Comparison of ENCODE assay signal across 10 cellular contexts in genomic region chrX:119477812-119478232, GRCh38. TPM values are rescaled to one million over a fixed set of nuclear protein-coding genes. Genes with fewer than 3 reads are reported as not detected.
A peak's percentile ranks its signal among the peaks of the same experiment; 100 is the strongest.
DNase-seq lines count a peak whose midpoint lies in the region; ATAC-seq, FAIRE-seq and TF ChIP-seq lines count a peak whose summit lies in the region.
"Had no signal": no experiment of that assay in that cellular context is flagged by ENCODE, and none has a peak within 500 bp of the region (broad histone marks: within the 10 kb centered on the region; RNA-seq: fewer than 3 reads in every experiment).

No MANE protein-coding gene starts in this region.

- no peaks in the 10 kb centered on the region for H3K9me3 ChIP-seq in HEK293 (ENCODE audit: control insufficient read depth, insufficient read depth, low read depth, low read length)
- H3K9me3 ChIP-seq in HepG2 (ENCODE audit: low read length), result no peaks in the 10 kb centered on the region

- H3K4me3 Mint-ChIP-seq in activated T-cell treated with anti-CD3 and anti-CD28 coated beads, Interleukin-2, amount 50 U/mL, for 4 hours, result no peak overlapping the region
- no peak overlapping the region for H3K4me3 Mint-ChIP-seq in activated T-helper 2 cell treated with anti-CD3 and anti-CD28 coated beads, Interferon-gamma antibody, Interleukin-2, Interleukin-4, amounts not matched to agents 10 μg/mL and 5 μg/mL and 100 μg/mL, durations not matched to agents 14 hours and 24 hours and 36 hours (ENCODE audit: low read depth)

- peak; percentile 52 for DNase-seq in AG04449 (ENCODE audit: low read depth, low spot score)
- DNase-seq in brain microvascular endothelial cell, result peak; percentile 89
- peak; percentile 85 for DNase-seq in HepG2 (ENCODE audit: low spot score)
- DNase-seq in activated T-cell treated with anti-CD3 and anti-CD28 coated beads, Interleukin-2, amount 50 U/mL, for 4 hours, result no peak
- no peak for DNase-seq in NCI-H2107 treated with DMSO at 0.1 percent for 48 hours (lab: John Stamatoyannopoulos, UW; ENCODE audit: unreplicated experiment)
- no peak for DNase-seq in activated T-helper 2 cell treated with anti-CD3 and anti-CD28 coated beads, Interferon-gamma antibody, Interleukin-2, Interleukin-4, amounts not matched to agents 10 μg/mL and 5 μg/mL and 100 μg/mL, durations not matched to agents 14 hours and 24 hours and 36 hours (ENCODE audit: low spot score)
- no peak for DNase-seq in NCI-H1105 (lab: John Stamatoyannopoulos, UW)
- DNase-seq: NCI-H748 treated with DMSO at 0.1 percent for 48 hours had no signal

- intact Hi-C loops in HepG2 (cut with micrococcal nuclease; ENCODE audit: unreplicated experiment), result no loop called here
- intact Hi-C loops in activated T-helper 2 cell treated with anti-CD3 and anti-CD28 coated beads, Interferon-gamma antibody, Interleukin-2, Interleukin-4, amounts not matched to agents 10 μg/mL and 5 μg/mL and 100 μg/mL, durations not matched to agents 14 hours and 24 hours and 36 hours (cut with micrococcal nuclease), result no loop called here

- in situ Hi-C loops in brain microvascular endothelial cell (cut with HindIII; ENCODE audit: low pct_ligation_motif_present, low sequenced_read_pairs) (no loop called here), HepG2 (cut with HindIII; ENCODE audit: extremely low pct_ligation_motif_present, low pct_unique_long_range_greater_than_20kb) (no loop called here)

- no peaks in the 10 kb centered on the region for H4K20me1 ChIP-seq in HepG2 (ENCODE audit: insufficient read depth, low read length)

- no peak for TF ChIP-seq RAD21 in HepG2 (CRISPR knock-in tag; IDR thresholded peaks at IDR 0.05)

- TF ChIP-seq POLR2A in HepG2 (IDR thresholded peaks at IDR 0.05; ENCODE audit: insufficient read depth in 1 of 2, low read depth in 2 of 2, low read length in 2 of 2), result no peak

- H3K4me1 ChIP-seq in HEK293 (ENCODE audit: control insufficient read depth, insufficient read depth, low read length) (no peaks in the 10 kb centered on the region), HepG2 (ENCODE audit: insufficient read depth, low read length) (peaks cover 46% of the 10 kb centered on the region)

- H3K36me3 ChIP-seq in HEK293 (ENCODE audit: control insufficient read depth in 2 of 2, insufficient read depth in 1 of 2, low read length in 2 of 2) (no peaks in the 10 kb centered on the region), brain microvascular endothelial cell (replicated peaks) (no peaks in the 10 kb centered on the region), HepG2 (replicated peaks in 1 of 2; ENCODE audit: control insufficient read depth in 1 of 2, insufficient read depth in 2 of 2, low read length in 2 of 2) (no peaks in the 10 kb centered on the region)

- peak; percentile 94 for FAIRE-seq in HepG2 (lab: Jason Lieb, UNC)
- FAIRE-seq: keratinocyte had no signal

- peaks cover 7% of the 10 kb centered on the region for H3K4me1 Mint-ChIP-seq in activated T-cell treated with anti-CD3 and anti-CD28 coated beads, Interleukin-2, amount 50 U/mL, for 4 hours (ENCODE audit: low read depth)
- H3K4me1 Mint-ChIP-seq in activated T-helper 2 cell treated with anti-CD3 and anti-CD28 coated beads, Interferon-gamma antibody, Interleukin-2, Interleukin-4, amounts not matched to agents 10 μg/mL and 5 μg/mL and 100 μg/mL, durations not matched to agents 14 hours and 24 hours and 36 hours (ENCODE audit: low read depth), result peaks cover 10% of the 10 kb centered on the region

- POLR2A ChIA-PET in AG04449 (lab: Yijun Ruan, JAX), result no interaction called here
- POLR2A ChIA-PET in HEK293 (lab: Yijun Ruan, JAX), result interaction anchor here (1.3 to 1.9 kb wide), 2 partner anchors 9 to 11 kb away, joined by 3 to 17 read pairs; partner anchors contain the start of gene SLC25A5
- POLR2A ChIA-PET in HepG2 (lab: Yijun Ruan, JAX), result interaction anchor here (0.5 to 3.0 kb wide), 12 partner anchors 9 to 375 kb away, joined by 3 to 51 read pairs (median 4); partner anchors contain the start of genes RPL39, SEPTIN6, SLC25A5 and UPF3B

- H3K4me3 ChIP-seq in AG04449 (ENCODE audit: low read depth, low read length) (no peak overlapping the region), HEK293 (ENCODE audit: low read depth, low read length) (no peak overlapping the region), brain microvascular endothelial cell (ENCODE audit: low read depth, low read length) (no peak overlapping the region), HepG2 (replicated peaks in 1 of 3; ENCODE audit: insufficient read depth in 1 of 3, low read depth in 2 of 3, low read length in 3 of 3) (peak overlapping the region; percentile 21 to 45 (median 37); a peak in 5 of 6 replicates)

- ATAC-seq in HepG2, result peak; percentile 78
- no peak for ATAC-seq in activated T-cell treated with anti-CD3 and anti-CD28 coated beads, Interleukin-2, amount 50 U/mL, for 4 hours

- TF ChIP-seq CTCF in AG04449 (IDR thresholded peaks at IDR 0.05; ENCODE audit: insufficient read depth, low read length, missing control alignments) (no peak), HEK293 (tag by site-specific recombination; IDR thresholded peaks at IDR 0.05) (no peak), brain microvascular endothelial cell (IDR thresholded peaks at IDR 0.05; ENCODE audit: low read depth, low read length, missing control alignments) (no peak), HepG2 (CRISPR knock-in tag; IDR thresholded peaks at IDR 0.05) (no peak)

- H3K27ac Mint-ChIP-seq in activated T-helper 2 cell treated with anti-CD3 and anti-CD28 coated beads, Interferon-gamma antibody, Interleukin-2, Interleukin-4, amounts not matched to agents 10 μg/mL and 5 μg/mL and 100 μg/mL, durations not matched to agents 14 hours and 24 hours and 36 hours, result no peak overlapping the region

- H3K9ac ChIP-seq in HepG2 (ENCODE audit: insufficient read depth, low read depth, low read length), result peak overlapping the region; percentile 52

- 17% methylated on average over 1 of the region's 3 CpGs for WGBS in HepG2 (ENCODE audit: low lambda C conversion rate)

- no peaks in the 10 kb centered on the region for H3K79me2 ChIP-seq in HepG2 (ENCODE audit: insufficient read depth, low read length)

- no peak overlapping the region for H2AFZ ChIP-seq in HepG2 (ENCODE audit: low read length)

- peak overlapping the region; percentile 66 for H3K4me2 ChIP-seq in HepG2 (ENCODE audit: low read depth, low read length)

- CTCF ChIA-PET in AG04449 (lab: Yijun Ruan, JAX), result interaction anchor here (1.0 to 29.7 kb wide), 4 partner anchors 8 to 72 kb away, joined by 3 to 627 read pairs (median 30); no protein-coding TSS in a partner anchor
- CTCF ChIA-PET in HEK293 (lab: Yijun Ruan, JAX), result interaction anchor here (0.6 to 1.9 kb wide), 9 partner anchors 8 to 455 kb away, joined by 3 to 14 read pairs (median 3); no protein-coding TSS in a partner anchor
- CTCF ChIA-PET in HepG2 (lab: Yijun Ruan, JAX; ENCODE audit: low intra/inter-chr PET ratio, low total read pairs), result interaction anchor here (1.1 kb wide), 1 partner anchor 9 kb away, joined by 3 read pairs; the partner anchor contains the start of gene SLC25A5

- TF ChIP-seq EP300 in HepG2 (IDR thresholded peaks at IDR 0.05; ENCODE audit: low read depth in 2 of 2, low read length in 2 of 2) (peak; percentile 28 to 51; a peak in 1 of 4 replicates), HepG2 (CRISPR knock-in tag; IDR thresholded peaks at IDR 0.05; ENCODE audit: borderline replicate concordance) (no peak)

- no peaks in the 10 kb centered on the region for H3K27me3 Mint-ChIP-seq in activated T-cell treated with anti-CD3 and anti-CD28 coated beads, Interleukin-2, amount 50 U/mL, for 4 hours (ENCODE audit: low read depth)
- peaks cover 3% of the 10 kb centered on the region for H3K27me3 Mint-ChIP-seq in activated T-helper 2 cell treated with anti-CD3 and anti-CD28 coated beads, Interferon-gamma antibody, Interleukin-2, Interleukin-4, amounts not matched to agents 10 μg/mL and 5 μg/mL and 100 μg/mL, durations not matched to agents 14 hours and 24 hours and 36 hours (ENCODE audit: low read depth)

- no peaks in the 10 kb centered on the region for H3K9me3 Mint-ChIP-seq in activated T-cell treated with anti-CD3 and anti-CD28 coated beads, Interleukin-2, amount 50 U/mL, for 4 hours
- no peaks in the 10 kb centered on the region for H3K9me3 Mint-ChIP-seq in activated T-helper 2 cell treated with anti-CD3 and anti-CD28 coated beads, Interferon-gamma antibody, Interleukin-2, Interleukin-4, amounts not matched to agents 10 μg/mL and 5 μg/mL and 100 μg/mL, durations not matched to agents 14 hours and 24 hours and 36 hours

- H3K27me3 ChIP-seq in brain microvascular endothelial cell (replicated peaks) (no peaks in the 10 kb centered on the region), HepG2 (ENCODE audit: control insufficient read depth in 1 of 2, insufficient read depth in 2 of 2, low read length in 2 of 2) (no peaks in the 10 kb centered on the region)

- H3K27ac ChIP-seq in HEK293 (ENCODE audit: extremely low read depth, low read depth, low read length) (no peak overlapping the region), brain microvascular endothelial cell (no peak overlapping the region), HepG2 (ENCODE audit: extremely low read length, insufficient read depth, low read length) (peak overlapping the region; percentile 77)

- no peaks in the 10 kb centered on the region for H3K36me3 Mint-ChIP-seq in activated T-cell treated with anti-CD3 and anti-CD28 coated beads, Interleukin-2, amount 50 U/mL, for 4 hours (ENCODE audit: insufficient read depth)
- H3K36me3 Mint-ChIP-seq in activated T-helper 2 cell treated with anti-CD3 and anti-CD28 coated beads, Interferon-gamma antibody, Interleukin-2, Interleukin-4, amounts not matched to agents 10 μg/mL and 5 μg/mL and 100 μg/mL, durations not matched to agents 14 hours and 24 hours and 36 hours (ENCODE audit: low read depth), result no peaks in the 10 kb centered on the region

- BruUV-seq in HepG2 (replicated peaks; lab: Mats Ljungman, UMichigan), result no TSS peak

RNA-seq across cellular contexts. Expression of gene SLC25A5, which starts 9.6 kb away (rescaled TPM):
- total RNA-seq in HepG2 (2016; rRNA removed; fragmentation: Illumina TruSeq; extraction: Trizol), result 300 and 472 TPM in 2 replicates
- 168 and 187 TPM in 2 replicates for total RNA-seq in HepG2 (2016; cell fraction: cytosol; rRNA removed; fragmentation: Illumina TruSeq; extraction: Trizol; ENCODE audit: low read depth)
- total RNA-seq in HepG2 (2016; cell fraction: insoluble cytoplasmic fraction; rRNA removed; fragmentation: Illumina TruSeq; extraction: Trizol), result 312 and 459 TPM in 2 replicates
- 296 and 308 TPM in 2 replicates for total RNA-seq in HepG2 (2016; cell fraction: membrane; rRNA removed; fragmentation: Illumina TruSeq; extraction: Trizol)
- total RNA-seq in HepG2 (2016; cell fraction: nucleus; rRNA removed; fragmentation: Illumina TruSeq; extraction: Trizol), result 148 TPM in 2 replicates
- polyA plus RNA-seq in HepG2 (2011; rRNA removed), result 356 and 402 TPM in 2 replicates
- polyA plus RNA-seq in HepG2 (2011; cell fraction: cytosol; rRNA removed), result 679 and 773 TPM in 2 replicates
- 192 and 211 TPM in 2 replicates for polyA plus RNA-seq in HepG2 (2011; cell fraction: nucleus; rRNA removed)
- 586 and 628 TPM in 2 replicates for polyA plus RNA-seq in HepG2 (2012)
- 295 and 308 TPM in 2 replicates for polyA plus RNA-seq in HepG2 (2016; cell fraction: cytosol; fragmentation: Illumina TruSeq; extraction: Trizol; ENCODE audit: low read depth)
- 691 and 717 TPM in 2 replicates for polyA plus RNA-seq in HepG2 (2016; cell fraction: insoluble cytoplasmic fraction; fragmentation: Illumina TruSeq; extraction: Trizol; ENCODE audit: low read depth)
- 394 and 413 TPM in 2 replicates for polyA plus RNA-seq in HepG2 (2016; cell fraction: membrane; fragmentation: Illumina TruSeq; extraction: Trizol; ENCODE audit: low read depth)
- polyA plus RNA-seq in HepG2 (2016; cell fraction: nucleus; fragmentation: Illumina TruSeq; extraction: Trizol; ENCODE audit: insufficient read depth, low read depth), result 277 and 278 TPM in 2 replicates
- polyA minus RNA-seq in HepG2 (2011; rRNA and poly(A)+ RNA removed; ENCODE audit: low replicate concordance), result 640 and 785 TPM in 2 replicates
- 273 and 289 TPM in 2 replicates for polyA minus RNA-seq in HepG2 (2011; cell fraction: cytosol; rRNA and poly(A)+ RNA removed)
- polyA minus RNA-seq in HepG2 (2011; cell fraction: nucleus; rRNA and poly(A)+ RNA removed), result 64.6 and 78.3 TPM in 2 replicates
- total RNA-seq in activated T-cell treated with anti-CD3 and anti-CD28 coated beads, Interleukin-2, amount 50 U/mL, for 4 hours, result 100 to 1,000 TPM; 619 to 710 (median 671) TPM
- total RNA-seq in activated T-helper 2 cell treated with anti-CD3 and anti-CD28 coated beads, Interferon-gamma antibody, Interleukin-2, Interleukin-4, amounts not matched to agents 10 μg/mL and 5 μg/mL and 100 μg/mL, durations not matched to agents 14 hours and 24 hours and 36 hours, result 523 and 528 TPM in 2 replicates

Comparison
In these comparisons a context has a peak if more than half of its experiments do, and no peak if none do; other contexts are left out.
1. DNase-seq: peak in AG04449 (single experiment), brain microvascular endothelial cell (single experiment) and HepG2 (single experiment); none in activated T-cell treated with anti-CD3 and anti-CD28 coated beads, Interleukin-2, amount 50 U/mL, for 4 hours (single experiment), NCI-H2107 treated with DMSO at 0.1 percent for 48 hours (single experiment), activated T-helper 2 cell treated with anti-CD3 and anti-CD28 coated beads, Interferon-gamma antibody, Interleukin-2, Interleukin-4, amounts not matched to agents 10 μg/mL and 5 μg/mL and 100 μg/mL, durations not matched to agents 14 hours and 24 hours and 36 hours (single experiment) and NCI-H1105 (single experiment).
2. H3K4me3 ChIP-seq: peak in HepG2 (3 of 3); none in AG04449 (single experiment), HEK293 (single experiment) and brain microvascular endothelial cell (single experiment).